Comparison of ENCODE assay signal across 8 cellular contexts in the genomic region with DNA sequence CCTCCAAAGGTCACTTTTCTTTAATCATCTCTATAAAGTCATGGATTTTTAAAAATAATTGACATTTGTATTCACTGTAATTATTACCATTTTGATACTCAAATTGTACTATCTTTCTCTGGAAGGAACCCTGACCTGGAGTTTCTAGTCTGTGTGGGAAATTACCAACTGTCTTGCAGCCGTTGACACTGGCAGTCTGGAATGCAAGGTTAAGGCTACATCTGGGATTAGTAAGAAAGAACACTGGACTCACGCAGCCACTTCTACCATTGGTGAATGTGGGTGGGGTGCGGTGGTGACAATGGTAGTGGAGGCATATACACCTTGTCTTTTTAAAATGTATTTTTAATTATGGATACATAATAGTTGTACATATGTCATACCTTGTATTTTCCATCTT.
"Had no signal": no experiment of that assay in that cellular context is flagged by ENCODE, and none has a peak within 500 bp of the region (broad histone marks: within the 10 kb centered on the region; RNA-seq: fewer than 3 reads in every experiment).

No MANE protein-coding gene starts in this region.

- H3K4me3 ChIP-seq: HAP-1, K562 had no signal

- FAIRE-seq: HTR-8/SVneo, K562 had no signal

- H3K36me3 ChIP-seq: HAP-1 had no signal

- ATAC-seq: HCT116, K562 had no signal

- DNase-seq: GOT3, H7, HFFc6, IMR-90 had no signal

- H3K9me3 ChIP-seq: HAP-1 had no signal
